ENCODE assay signal across 2 cellular contexts in genomic region chr6:166803455-166803854, GRCh38.
A peak's percentile ranks its signal among the peaks of the same experiment; 100 is the strongest.
TF ChIP-seq lines count a peak whose summit lies in the region.

No MANE protein-coding gene starts in this region.

TF ChIP-seq in neural cell, 6 proteins besides CTCF, POLR2A, EP300 and RAD21 (continued from another document):
- TF ChIP-seq, protein P1, sequence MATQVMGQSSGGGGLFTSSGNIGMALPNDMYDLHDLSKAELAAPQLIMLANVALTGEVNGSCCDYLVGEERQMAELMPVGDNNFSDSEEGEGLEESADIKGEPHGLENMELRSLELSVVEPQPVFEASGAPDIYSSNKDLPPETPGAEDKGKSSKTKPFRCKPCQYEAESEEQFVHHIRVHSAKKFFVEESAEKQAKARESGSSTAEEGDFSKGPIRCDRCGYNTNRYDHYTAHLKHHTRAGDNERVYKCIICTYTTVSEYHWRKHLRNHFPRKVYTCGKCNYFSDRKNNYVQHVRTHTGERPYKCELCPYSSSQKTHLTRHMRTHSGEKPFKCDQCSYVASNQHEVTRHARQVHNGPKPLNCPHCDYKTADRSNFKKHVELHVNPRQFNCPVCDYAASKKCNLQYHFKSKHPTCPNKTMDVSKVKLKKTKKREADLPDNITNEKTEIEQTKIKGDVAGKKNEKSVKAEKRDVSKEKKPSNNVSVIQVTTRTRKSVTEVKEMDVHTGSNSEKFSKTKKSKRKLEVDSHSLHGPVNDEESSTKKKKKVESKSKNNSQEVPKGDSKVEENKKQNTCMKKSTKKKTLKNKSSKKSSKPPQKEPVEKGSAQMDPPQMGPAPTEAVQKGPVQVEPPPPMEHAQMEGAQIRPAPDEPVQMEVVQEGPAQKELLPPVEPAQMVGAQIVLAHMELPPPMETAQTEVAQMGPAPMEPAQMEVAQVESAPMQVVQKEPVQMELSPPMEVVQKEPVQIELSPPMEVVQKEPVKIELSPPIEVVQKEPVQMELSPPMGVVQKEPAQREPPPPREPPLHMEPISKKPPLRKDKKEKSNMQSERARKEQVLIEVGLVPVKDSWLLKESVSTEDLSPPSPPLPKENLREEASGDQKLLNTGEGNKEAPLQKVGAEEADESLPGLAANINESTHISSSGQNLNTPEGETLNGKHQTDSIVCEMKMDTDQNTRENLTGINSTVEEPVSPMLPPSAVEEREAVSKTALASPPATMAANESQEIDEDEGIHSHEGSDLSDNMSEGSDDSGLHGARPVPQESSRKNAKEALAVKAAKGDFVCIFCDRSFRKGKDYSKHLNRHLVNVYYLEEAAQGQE (IDR thresholded peaks at IDR 0.05; ENCODE audit: borderline replicate concordance) = peak; percentile 88
- no peak for TF ChIP-seq TAF1 (IDR thresholded peaks at IDR 0.05; ENCODE audit: low read depth)

TF ChIP-seq in GM23338, 12 proteins besides CTCF, POLR2A, EP300 and RAD21 (continued from another document):
- TF ChIP-seq, protein P2, sequence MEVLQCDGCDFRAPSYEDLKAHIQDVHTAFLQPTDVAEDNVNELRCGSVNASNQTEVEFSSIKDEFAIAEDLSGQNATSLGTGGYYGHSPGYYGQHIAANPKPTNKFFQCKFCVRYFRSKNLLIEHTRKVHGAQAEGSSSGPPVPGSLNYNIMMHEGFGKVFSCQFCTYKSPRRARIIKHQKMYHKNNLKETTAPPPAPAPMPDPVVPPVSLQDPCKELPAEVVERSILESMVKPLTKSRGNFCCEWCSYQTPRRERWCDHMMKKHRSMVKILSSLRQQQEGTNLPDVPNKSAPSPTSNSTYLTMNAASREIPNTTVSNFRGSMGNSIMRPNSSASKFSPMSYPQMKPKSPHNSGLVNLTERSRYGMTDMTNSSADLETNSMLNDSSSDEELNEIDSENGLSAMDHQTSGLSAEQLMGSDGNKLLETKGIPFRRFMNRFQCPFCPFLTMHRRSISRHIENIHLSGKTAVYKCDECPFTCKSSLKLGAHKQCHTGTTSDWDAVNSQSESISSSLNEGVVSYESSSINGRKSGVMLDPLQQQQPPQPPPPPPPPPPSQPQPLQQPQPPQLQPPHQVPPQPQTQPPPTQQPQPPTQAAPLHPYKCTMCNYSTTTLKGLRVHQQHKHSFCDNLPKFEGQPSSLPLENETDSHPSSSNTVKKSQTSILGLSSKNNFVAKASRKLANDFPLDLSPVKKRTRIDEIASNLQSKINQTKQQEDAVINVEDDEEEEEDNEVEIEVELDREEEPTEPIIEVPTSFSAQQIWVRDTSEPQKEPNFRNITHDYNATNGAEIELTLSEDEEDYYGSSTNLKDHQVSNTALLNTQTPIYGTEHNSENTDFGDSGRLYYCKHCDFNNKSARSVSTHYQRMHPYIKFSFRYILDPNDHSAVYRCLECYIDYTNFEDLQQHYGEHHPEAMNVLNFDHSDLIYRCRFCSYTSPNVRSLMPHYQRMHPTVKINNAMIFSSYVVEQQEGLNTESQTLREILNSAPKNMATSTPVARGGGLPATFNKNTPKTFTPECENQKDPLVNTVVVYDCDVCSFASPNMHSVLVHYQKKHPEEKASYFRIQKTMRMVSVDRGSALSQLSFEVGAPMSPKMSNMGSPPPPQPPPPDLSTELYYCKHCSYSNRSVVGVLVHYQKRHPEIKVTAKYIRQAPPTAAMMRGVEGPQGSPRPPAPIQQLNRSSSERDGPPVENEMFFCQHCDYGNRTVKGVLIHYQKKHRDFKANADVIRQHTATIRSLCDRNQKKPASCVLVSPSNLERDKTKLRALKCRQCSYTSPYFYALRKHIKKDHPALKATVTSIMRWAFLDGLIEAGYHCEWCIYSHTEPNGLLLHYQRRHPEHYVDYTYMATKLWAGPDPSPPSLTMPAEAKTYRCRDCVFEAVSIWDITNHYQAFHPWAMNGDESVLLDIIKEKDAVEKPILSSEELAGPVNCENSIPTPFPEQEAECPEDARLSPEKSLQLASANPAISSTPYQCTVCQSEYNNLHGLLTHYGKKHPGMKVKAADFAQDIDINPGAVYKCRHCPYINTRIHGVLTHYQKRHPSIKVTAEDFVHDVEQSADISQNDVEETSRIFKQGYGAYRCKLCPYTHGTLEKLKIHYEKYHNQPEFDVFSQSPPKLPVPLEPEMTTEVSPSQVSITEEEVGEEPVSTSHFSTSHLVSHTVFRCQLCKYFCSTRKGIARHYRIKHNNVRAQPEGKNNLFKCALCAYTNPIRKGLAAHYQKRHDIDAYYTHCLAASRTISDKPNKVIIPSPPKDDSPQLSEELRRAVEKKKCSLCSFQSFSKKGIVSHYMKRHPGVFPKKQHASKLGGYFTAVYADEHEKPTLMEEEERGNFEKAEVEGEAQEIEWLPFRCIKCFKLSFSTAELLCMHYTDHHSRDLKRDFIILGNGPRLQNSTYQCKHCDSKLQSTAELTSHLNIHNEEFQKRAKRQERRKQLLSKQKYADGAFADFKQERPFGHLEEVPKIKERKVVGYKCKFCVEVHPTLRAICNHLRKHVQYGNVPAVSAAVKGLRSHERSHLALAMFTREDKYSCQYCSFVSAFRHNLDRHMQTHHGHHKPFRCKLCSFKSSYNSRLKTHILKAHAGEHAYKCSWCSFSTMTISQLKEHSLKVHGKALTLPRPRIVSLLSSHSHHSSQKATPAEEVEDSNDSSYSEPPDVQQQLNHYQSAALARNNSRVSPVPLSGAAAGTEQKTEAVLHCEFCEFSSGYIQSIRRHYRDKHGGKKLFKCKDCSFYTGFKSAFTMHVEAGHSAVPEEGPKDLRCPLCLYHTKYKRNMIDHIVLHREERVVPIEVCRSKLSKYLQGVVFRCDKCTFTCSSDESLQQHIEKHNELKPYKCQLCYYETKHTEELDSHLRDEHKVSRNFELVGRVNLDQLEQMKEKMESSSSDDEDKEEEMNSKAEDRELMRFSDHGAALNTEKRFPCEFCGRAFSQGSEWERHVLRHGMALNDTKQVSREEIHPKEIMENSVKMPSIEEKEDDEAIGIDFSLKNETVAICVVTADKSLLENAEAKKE (CRISPR knock-in tag; IDR thresholded peaks at IDR 0.05) = no peak
- TF ChIP-seq EZH2phosphoT487 (IDR thresholded peaks at IDR 0.05; ENCODE audit: unreplicated experiment) = no peak
- TF ChIP-seq JUNB (IDR thresholded peaks at IDR 0.05; ENCODE audit: unreplicated experiment) = no peak
- TF ChIP-seq, protein P1 (IDR thresholded peaks at IDR 0.05; ENCODE audit: unreplicated experiment) = no peak
- no peak for TF ChIP-seq ZNF331 (CRISPR knock-in tag; IDR thresholded peaks at IDR 0.05; ENCODE audit: low read depth)
- TF ChIP-seq POLR2AphosphoS5 (IDR thresholded peaks at IDR 0.05; ENCODE audit: low read depth) = no peak
